ENCODE assay signal across 9 cellular contexts in genomic region chr20:31740208-31740607, GRCh38. TPM values are rescaled to one million over a fixed set of nuclear protein-coding genes. Genes with fewer than 3 reads are reported as not detected.
DNase-seq lines count a peak whose midpoint lies in the region; ATAC-seq and TF ChIP-seq lines count a peak whose summit lies in the region.
"Had no signal": no experiment of that assay in that cellular context is flagged by ENCODE, and none has a peak within 500 bp of the region (broad histone marks: within the 10 kb centered on the region; RNA-seq: fewer than 3 reads in every experiment).

No MANE protein-coding gene starts in this region.

- no peaks in the 10 kb centered on the region for H3K36me3 ChIP-seq in CD8-positive, alpha-beta T cell (ENCODE audit: insufficient read depth, low read length)
- H3K36me3 ChIP-seq in psoas muscle (ENCODE audit: insufficient read depth in 1 of 2, low read depth in 1 of 2): no peaks in the 10 kb centered on the region

- H3K36me3 Mint-ChIP-seq in CD8-positive, alpha-beta T cell: no peaks in the 10 kb centered on the region
- peaks cover 12% of the 10 kb centered on the region for H3K36me3 Mint-ChIP-seq in activated CD4-positive, alpha-beta memory T cell treated with anti-CD3 and anti-CD28 coated beads, Interleukin-2, amount 10 ng/mL, durations not matched to agents 7 days and 5 days (ENCODE audit: low read depth)
- H3K36me3 Mint-ChIP-seq: brain had no signal

- H3K4me1 ChIP-seq in CD8-positive, alpha-beta T cell (ENCODE audit: insufficient read depth, low read length): peaks cover 15% of the 10 kb centered on the region
- peaks cover 10% of the 10 kb centered on the region for H3K4me1 ChIP-seq in psoas muscle

- H3K4me3 Mint-ChIP-seq in CD8-positive, alpha-beta T cell: no peak overlapping the region
- H3K4me3 Mint-ChIP-seq in activated CD4-positive, alpha-beta memory T cell treated with anti-CD3 and anti-CD28 coated beads, Interleukin-2, amount 10 ng/mL, durations not matched to agents 7 days and 5 days: no peak overlapping the region
- H3K4me3 Mint-ChIP-seq: brain had no signal

- no peak for TF ChIP-seq CTCF in CD8-positive, alpha-beta T cell (IDR thresholded peaks at IDR 0.05)
- TF ChIP-seq CTCF in psoas muscle (IDR thresholded peaks at IDR 0.05): no peak

- H3K4me3 ChIP-seq in CD8-positive, alpha-beta T cell (ENCODE audit: low read depth, low read length): no peak overlapping the region
- H3K4me3 ChIP-seq in psoas muscle: no peak overlapping the region

- H3K27me3 ChIP-seq in CD8-positive, alpha-beta T cell (ENCODE audit: insufficient read depth, low read length): no peaks in the 10 kb centered on the region
- H3K27me3 ChIP-seq in psoas muscle (ENCODE audit: insufficient read depth in 3 of 3, low read length in 2 of 3): no peaks in the 10 kb centered on the region

- H3K9me3 ChIP-seq in CD8-positive, alpha-beta T cell (ENCODE audit: low read length): no peaks in the 10 kb centered on the region
- no peaks in the 10 kb centered on the region for H3K9me3 ChIP-seq in psoas muscle

- H3K27me3 Mint-ChIP-seq in CD8-positive, alpha-beta T cell (ENCODE audit: low read depth): no peaks in the 10 kb centered on the region
- H3K27me3 Mint-ChIP-seq in activated CD4-positive, alpha-beta memory T cell treated with anti-CD3 and anti-CD28 coated beads, Interleukin-2, amount 10 ng/mL, durations not matched to agents 7 days and 5 days: no peaks in the 10 kb centered on the region

- DNase-seq in CD8-positive, alpha-beta T cell: peak in 1 of 7 experiments; percentile 26
- DNase-seq in HT1080 (ENCODE audit: low read depth) (peak; percentile 60), kidney glomerular epithelial cell (lab: John Stamatoyannopoulos, UW) (peak; percentile 11), psoas muscle (no peak), D341Med (ENCODE audit: low spot score) (no peak)
- peak; percentile 38 for DNase-seq in activated CD4-positive, alpha-beta memory T cell treated with anti-CD3 and anti-CD28 coated beads, Interleukin-2, amount 10 ng/mL, durations not matched to agents 7 days and 5 days

- H3K27ac ChIP-seq in CD8-positive, alpha-beta T cell (ENCODE audit: low read depth, low read length): no peak overlapping the region
- no peak overlapping the region for H3K27ac ChIP-seq in psoas muscle

- no peaks in the 10 kb centered on the region for H3K4me1 Mint-ChIP-seq in CD8-positive, alpha-beta T cell (ENCODE audit: low read depth)
- H3K4me1 Mint-ChIP-seq in activated CD4-positive, alpha-beta memory T cell treated with anti-CD3 and anti-CD28 coated beads, Interleukin-2, amount 10 ng/mL, durations not matched to agents 7 days and 5 days: peaks cover 14% of the 10 kb centered on the region
- H3K4me1 Mint-ChIP-seq: brain had no signal

- intact Hi-C loops in CD8-positive, alpha-beta T cell (cut with DNase I, micrococcal nuclease): no loop called here
- intact Hi-C loops in psoas muscle (cut with DNase I): no loop called here

- POLR2A ChIA-PET in CD8-positive, alpha-beta T cell (lab: Charles Lee): no interaction called here
- POLR2A ChIA-PET in activated CD4-positive, alpha-beta memory T cell treated with anti-CD3 and anti-CD28 coated beads, Interleukin-2, amount 10 ng/mL, durations not matched to agents 7 days and 5 days (lab: Charles Lee): interaction anchor here (0.8 to 4.7 kb wide), 12 partner anchors 10 to 617 kb away, joined by 3 to 37 read pairs (median 8); partner anchors contain the start of gene BCL2L1

- ATAC-seq in CD8-positive, alpha-beta T cell: peak; percentile 53
- no peak for ATAC-seq in psoas muscle
- no peak for ATAC-seq in GM21576 (IDR thresholded peaks at IDR 0.05; ENCODE audit: unreplicated experiment)
- no peak for ATAC-seq in GM18520 (IDR thresholded peaks at IDR 0.05; ENCODE audit: unreplicated experiment)

- no peak overlapping the region for H3K27ac Mint-ChIP-seq in CD8-positive, alpha-beta T cell
- no peak overlapping the region for H3K27ac Mint-ChIP-seq in activated CD4-positive, alpha-beta memory T cell treated with anti-CD3 and anti-CD28 coated beads, Interleukin-2, amount 10 ng/mL, durations not matched to agents 7 days and 5 days

- CTCF ChIA-PET in CD8-positive, alpha-beta T cell (lab: Charles Lee): interaction anchor here (1.4 to 1.9 kb wide), 2 partner anchors 17 to 78 kb away, joined by 3 to 6 read pairs; no protein-coding TSS in a partner anchor
- CTCF ChIA-PET in activated CD4-positive, alpha-beta memory T cell treated with anti-CD3 and anti-CD28 coated beads, Interleukin-2, amount 10 ng/mL, durations not matched to agents 7 days and 5 days (lab: Charles Lee): interaction anchor here (0.9 to 4.5 kb wide), 7 partner anchors 17 to 128 kb away, joined by 3 to 46 read pairs (median 6); partner anchors contain the start of gene BCL2L1

- WGBS in psoas muscle, 3 donors: 7 to 30% (median 8%) methylated on average over 1 of the region's 1 CpG

- no peaks in the 10 kb centered on the region for H3K9me3 Mint-ChIP-seq in CD8-positive, alpha-beta T cell
- no peaks in the 10 kb centered on the region for H3K9me3 Mint-ChIP-seq in activated CD4-positive, alpha-beta memory T cell treated with anti-CD3 and anti-CD28 coated beads, Interleukin-2, amount 10 ng/mL, durations not matched to agents 7 days and 5 days
- H3K9me3 Mint-ChIP-seq: brain had no signal

RNA-seq across cellular contexts. Expression of gene TPX2, which starts 1.1 kb away (rescaled TPM):
- total RNA-seq in CD8-positive, alpha-beta T cell: under 1 TPM; 0.62 to 0.75 TPM
- total RNA-seq in HT1080 (2014; rRNA removed; shearing (Covaris generic)): 177 and 183 TPM in 2 replicates
- 121 and 137 TPM in 2 replicates for polyA plus RNA-seq in HT1080 (2015; cell fraction: cytosol; rRNA removed)
- 272 and 278 TPM in 2 replicates for polyA plus RNA-seq in HT1080 (2015; cell fraction: nucleus; rRNA removed)
- total RNA-seq in activated CD4-positive, alpha-beta memory T cell treated with anti-CD3 and anti-CD28 coated beads, Interleukin-2, amount 10 ng/mL, durations not matched to agents 7 days and 5 days: 100 to 1,000 TPM; 137 to 138 TPM
- total RNA-seq in psoas muscle: 1 to 10 TPM in 3 of 4 donors, under 1 TPM in 1; 0.63 to 2.2 (median 1.6) TPM
- polyA plus RNA-seq in psoas muscle: 1 to 10 TPM; 2.6 to 8.5 (median 3.4) TPM

RNA-seq across cellular contexts. Expression of gene BCL2L1, which starts 17.5 kb away (rescaled TPM):
- 1 to 10 TPM; 9.5 to 9.7 TPM for total RNA-seq in CD8-positive, alpha-beta T cell
- total RNA-seq in HT1080 (2014; rRNA removed; shearing (Covaris generic)): 120 and 146 TPM in 2 replicates
- polyA plus RNA-seq in HT1080 (2015; cell fraction: cytosol; rRNA removed): 163 and 167 TPM in 2 replicates
- 93.6 and 93.9 TPM in 2 replicates for polyA plus RNA-seq in HT1080 (2015; cell fraction: nucleus; rRNA removed)
- 10 to 100 TPM; 67.7 to 72.5 TPM for total RNA-seq in activated CD4-positive, alpha-beta memory T cell treated with anti-CD3 and anti-CD28 coated beads, Interleukin-2, amount 10 ng/mL, durations not matched to agents 7 days and 5 days
- 10 to 100 TPM; 34.5 to 95.1 (median 76.3) TPM for total RNA-seq in psoas muscle
- 100 to 1,000 TPM in 1 of 3 donors, 10 to 100 TPM in 2; 42.3 to 204 (median 48.2) TPM for polyA plus RNA-seq in psoas muscle

Comparison
In these comparisons a context has a peak if more than half of its experiments do, and no peak if none do; other contexts are left out.
1. DNase-seq: peak in HT1080 (single experiment), activated CD4-positive, alpha-beta memory T cell treated with anti-CD3 and anti-CD28 coated beads, Interleukin-2, amount 10 ng/mL, durations not matched to agents 7 days and 5 days (single experiment) and kidney glomerular epithelial cell (single experiment); none in psoas muscle (0 of 2) and D341Med (single experiment).
2. RNA of gene TPX2, which starts 1.1 kb away (total RNA-seq): 177 to 183 TPM in HT1080 and 137 to 138 TPM in activated CD4-positive, alpha-beta memory T cell treated with anti-CD3 and anti-CD28 coated beads, Interleukin-2, amount 10 ng/mL, durations not matched to agents 7 days and 5 days; 0.63 to 2.2 TPM in psoas muscle and 0.62 to 0.75 TPM in CD8-positive, alpha-beta T cell; every median in the first group is over 10 times any median in the second.